30 cellular contexts compared by ENCODE assay signal in the genomic region with DNA sequence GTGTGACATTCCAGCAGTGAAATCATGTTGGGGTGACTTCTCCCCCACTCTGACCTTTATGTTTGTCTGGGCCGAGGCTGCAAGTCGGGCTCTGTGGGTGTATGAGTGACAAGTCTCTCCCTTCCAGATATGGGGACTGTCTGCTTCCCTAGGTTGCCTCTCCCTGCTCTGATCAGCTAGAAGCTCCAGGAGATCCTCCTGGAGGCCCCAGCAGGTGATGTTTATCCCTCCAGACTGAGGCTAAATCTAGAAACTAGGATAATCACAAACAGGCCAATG. TPM values are rescaled to one million over a fixed set of nuclear protein-coding genes. Genes with fewer than 3 reads are reported as not detected.
DNase-seq lines count a peak whose midpoint lies in the region; ATAC-seq and TF ChIP-seq lines count a peak whose summit lies in the region.
"Had no signal": no experiment of that assay in that cellular context is flagged by ENCODE, and none has a peak within 500 bp of the region (broad histone marks: within the 10 kb centered on the region; RNA-seq: fewer than 3 reads in every experiment).

No MANE protein-coding gene starts in this region.

- H3K9me3 ChIP-seq in lower lobe of right lung (no peaks in the 10 kb centered on the region), upper lobe of right lung (no peaks in the 10 kb centered on the region)
- no peaks in the 10 kb centered on the region for H3K9me3 ChIP-seq in CD4-positive, alpha-beta memory T cell (ENCODE audit: control insufficient read depth in 1 of 2, low read length in 2 of 2)
- H3K9me3 ChIP-seq: BE2C, HAP-1, SJCRH30 had no signal

- intact Hi-C loops in lower lobe of right lung (cut with DNase I) (no loop called here), upper lobe of right lung (cut with DNase I) (no loop called here)
- intact Hi-C loops in CD4-positive, alpha-beta memory T cell (cut with micrococcal nuclease): no loop called here

- POLR2A ChIA-PET in CD4-positive, alpha-beta memory T cell (lab: Charles Lee; ENCODE audit: partially characterized antibody): no interaction called here

- DNase-seq in activated CD8-positive, alpha-beta memory T cell treated with anti-CD3 and anti-CD28 coated beads, Interleukin-2, amount 10 ng/mL, durations not matched to agents 7 days and 5 days: peak; percentile 37
- no peak for DNase-seq in activated CD8-positive, alpha-beta memory T cell treated with anti-CD3 and anti-CD28 coated beads, Interleukin-2, amount 50 U/mL, for 48 hours
- DNase-seq in left lobe of liver (ENCODE audit: low spot score) (peak; percentile 43), lower lobe of right lung (no peak), upper lobe of right lung (no peak)
- no peak for DNase-seq in activated T-cell treated with anti-CD3 and anti-CD28 coated beads, Interleukin-2, amount 50 U/mL, for 48 hours
- DNase-seq in CD4-positive, alpha-beta memory T cell: no peak
- DNase-seq: 8988T; ACHN; BE2C; CD4-positive, alpha-beta T cell; COR-L47; DMS53; GOT3; HFFc6; MM.1S; NCI-H1048; NCI-H1417; NCI-H1694; NCI-H2029 treated with DMSO at 0.1 percent for 48 hours; NCI-H526 treated with DMSO at 0.1 percent for 48 hours; PC-9; SJCRH30 had no signal

- H3K4me3 Mint-ChIP-seq in activated CD8-positive, alpha-beta memory T cell treated with anti-CD3 and anti-CD28 coated beads, Interleukin-2, amount 10 ng/mL, durations not matched to agents 7 days and 5 days: no peak overlapping the region
- H3K4me3 Mint-ChIP-seq in CD4-positive, alpha-beta memory T cell: no peak overlapping the region
- H3K4me3 Mint-ChIP-seq: CD4-positive, alpha-beta T cell; HFFc6; IgD-negative memory B cell had no signal

- no peak for TF ChIP-seq CTCF in lower lobe of right lung (IDR thresholded peaks at IDR 0.05)
- TF ChIP-seq CTCF in upper lobe of right lung (IDR thresholded peaks at IDR 0.05): no peak

- no peaks in the 10 kb centered on the region for H3K27me3 ChIP-seq in lower lobe of right lung (ENCODE audit: low read depth)
- no peaks in the 10 kb centered on the region for H3K27me3 ChIP-seq in upper lobe of right lung
- no peaks in the 10 kb centered on the region for H3K27me3 ChIP-seq in CD4-positive, alpha-beta memory T cell (ENCODE audit: insufficient read depth, low read length)
- H3K27me3 ChIP-seq: BE2C had no signal

- no peak for ATAC-seq in activated CD8-positive, alpha-beta memory T cell treated with anti-CD3 and anti-CD28 coated beads, Interleukin-2, amount 10 ng/mL, durations not matched to agents 7 days and 5 days
- ATAC-seq in left lobe of liver (peak; percentile 36), lower lobe of right lung (peak; percentile 21 to 31), upper lobe of right lung (peak; percentile 58), HG03442 (IDR thresholded peaks at IDR 0.05; ENCODE audit: unreplicated experiment) (no peak)
- ATAC-seq: Right ventricle myocardium inferior had no signal

- no peaks in the 10 kb centered on the region for H3K9me3 Mint-ChIP-seq in activated CD8-positive, alpha-beta memory T cell treated with anti-CD3 and anti-CD28 coated beads, Interleukin-2, amount 10 ng/mL, durations not matched to agents 7 days and 5 days (ENCODE audit: low read depth)
- no peaks in the 10 kb centered on the region for H3K9me3 Mint-ChIP-seq in CD4-positive, alpha-beta memory T cell
- H3K9me3 Mint-ChIP-seq: CD4-positive, alpha-beta T cell; HFFc6; IgD-negative memory B cell had no signal

- H3K27ac ChIP-seq in lower lobe of right lung (no peak overlapping the region), upper lobe of right lung (no peak overlapping the region)
- no peak overlapping the region for H3K27ac ChIP-seq in CD4-positive, alpha-beta memory T cell (ENCODE audit: low read depth, low read length)
- H3K27ac ChIP-seq: KMS-11, PC-9, SJCRH30 had no signal

- H3K4me3 ChIP-seq in lower lobe of right lung (peak overlapping the region; percentile 45), upper lobe of right lung (peak overlapping the region; percentile 29)
- no peak overlapping the region for H3K4me3 ChIP-seq in CD4-positive, alpha-beta memory T cell (ENCODE audit: low read length in 2 of 2)
- H3K4me3 ChIP-seq: HAP-1, PC-9, SJCRH30 had no signal

- peaks cover 34% of the 10 kb centered on the region for H3K4me1 Mint-ChIP-seq in activated CD8-positive, alpha-beta memory T cell treated with anti-CD3 and anti-CD28 coated beads, Interleukin-2, amount 10 ng/mL, durations not matched to agents 7 days and 5 days
- H3K4me1 Mint-ChIP-seq in CD4-positive, alpha-beta memory T cell: peaks cover 6 to 9% (median 8%) of the 10 kb centered on the region in 4 donors

- H3K36me3 ChIP-seq in lower lobe of right lung: no peaks in the 10 kb centered on the region
- no peaks in the 10 kb centered on the region for H3K36me3 ChIP-seq in upper lobe of right lung
- no peaks in the 10 kb centered on the region for H3K36me3 ChIP-seq in CD4-positive, alpha-beta memory T cell (ENCODE audit: insufficient read depth, low read length)
- H3K36me3 ChIP-seq: BE2C, HAP-1, SJCRH30 had no signal

- CTCF ChIA-PET in activated CD8-positive, alpha-beta memory T cell treated with anti-CD3 and anti-CD28 coated beads, Interleukin-2, amount 10 ng/mL, durations not matched to agents 7 days and 5 days (lab: Charles Lee): interaction anchor here (0.7 to 2.5 kb wide), 5 partner anchors 8 to 76 kb away, joined by 3 to 13 read pairs (median 4); no protein-coding TSS in a partner anchor
- CTCF ChIA-PET in CD4-positive, alpha-beta memory T cell (lab: Charles Lee; ENCODE audit: partially characterized antibody): interaction anchor here (0.5 to 2.5 kb wide), 2 partner anchors 10 to 75 kb away, joined by 4 to 19 read pairs; no protein-coding TSS in a partner anchor

- no peaks in the 10 kb centered on the region for H3K27me3 Mint-ChIP-seq in activated CD8-positive, alpha-beta memory T cell treated with anti-CD3 and anti-CD28 coated beads, Interleukin-2, amount 10 ng/mL, durations not matched to agents 7 days and 5 days
- H3K27me3 Mint-ChIP-seq in CD4-positive, alpha-beta memory T cell: peaks cover 8% of the 10 kb centered on the region in 2 donors

- no peak overlapping the region for H3K27ac Mint-ChIP-seq in activated CD8-positive, alpha-beta memory T cell treated with anti-CD3 and anti-CD28 coated beads, Interleukin-2, amount 10 ng/mL, durations not matched to agents 7 days and 5 days
- no peak overlapping the region for H3K27ac Mint-ChIP-seq in CD4-positive, alpha-beta memory T cell
- H3K27ac Mint-ChIP-seq: CD4-positive, alpha-beta T cell; HFFc6; IgD-negative memory B cell had no signal

- H3K4me1 ChIP-seq in lower lobe of right lung (peaks cover 9% of the 10 kb centered on the region), upper lobe of right lung (peaks cover 8% of the 10 kb centered on the region)
- no peaks in the 10 kb centered on the region for H3K4me1 ChIP-seq in CD4-positive, alpha-beta memory T cell (ENCODE audit: insufficient read depth, low read length)
- H3K4me1 ChIP-seq: BE2C, HAP-1, SJCRH30 had no signal

- H3K36me3 Mint-ChIP-seq in activated CD8-positive, alpha-beta memory T cell treated with anti-CD3 and anti-CD28 coated beads, Interleukin-2, amount 10 ng/mL, durations not matched to agents 7 days and 5 days: no peaks in the 10 kb centered on the region
- H3K36me3 Mint-ChIP-seq in CD4-positive, alpha-beta memory T cell: no peaks in the 10 kb centered on the region
- H3K36me3 Mint-ChIP-seq: IgD-negative memory B cell had no signal

RNA-seq across cellular contexts. Expression of gene IL1RN, which starts 0.9 kb away (rescaled TPM):
- 1 to 10 TPM; 1.8 TPM for total RNA-seq in activated CD8-positive, alpha-beta memory T cell treated with anti-CD3 and anti-CD28 coated beads, Interleukin-2, amount 10 ng/mL, durations not matched to agents 7 days and 5 days
- total RNA-seq in left lobe of liver (16.0 TPM), lower lobe of right lung (20.1 TPM), upper lobe of right lung (41.7 TPM)
- total RNA-seq in CD4-positive, alpha-beta memory T cell: 1 to 10 TPM; 2.4 TPM
- polyA plus RNA-seq in CD4-positive, alpha-beta memory T cell: not detected
- total RNA-seq: Daoy, HFFc6, NCI-H460, SJCRH30 had no signal
- polyA plus RNA-seq: IgD-negative memory B cell had no signal

RNA-seq across cellular contexts. Expression of gene PSD4, which starts 45.4 kb away (rescaled TPM):
- total RNA-seq in activated CD8-positive, alpha-beta memory T cell treated with anti-CD3 and anti-CD28 coated beads, Interleukin-2, amount 10 ng/mL, durations not matched to agents 7 days and 5 days: 100 to 1,000 TPM; 314 to 388 TPM
- 60.3 TPM for total RNA-seq in left lobe of liver
- total RNA-seq in lower lobe of right lung: 43.2 TPM
- total RNA-seq in upper lobe of right lung: 37.8 TPM
- 100 to 1,000 TPM in 1 of 2 experiments, 10 to 100 TPM in 1; 100.0 to 101 TPM for total RNA-seq in CD4-positive, alpha-beta memory T cell
- 10 to 100 TPM; 11.9 to 32.8 TPM for polyA plus RNA-seq in CD4-positive, alpha-beta memory T cell

Comparison
In these comparisons a context has a peak if more than half of its experiments do, and no peak if none do; other contexts are left out.
1. DNase-seq: peak in activated CD8-positive, alpha-beta memory T cell treated with anti-CD3 and anti-CD28 coated beads, Interleukin-2, amount 10 ng/mL, durations not matched to agents 7 days and 5 days (single experiment) and left lobe of liver (single experiment); none in activated CD8-positive, alpha-beta memory T cell treated with anti-CD3 and anti-CD28 coated beads, Interleukin-2, amount 50 U/mL, for 48 hours (single experiment), lower lobe of right lung (single experiment), upper lobe of right lung (single experiment), activated T-cell treated with anti-CD3 and anti-CD28 coated beads, Interleukin-2, amount 50 U/mL, for 48 hours (0 of 2) and CD4-positive, alpha-beta memory T cell (0 of 5).
2. ATAC-seq: peak in left lobe of liver (single experiment), lower lobe of right lung (2 of 2) and upper lobe of right lung (single experiment); none in activated CD8-positive, alpha-beta memory T cell treated with anti-CD3 and anti-CD28 coated beads, Interleukin-2, amount 10 ng/mL, durations not matched to agents 7 days and 5 days (single experiment) and HG03442 (single experiment).
3. H3K4me3 ChIP-seq: peak in lower lobe of right lung (single experiment) and upper lobe of right lung (single experiment); none in CD4-positive, alpha-beta memory T cell (0 of 2).